8 cellular contexts compared by ENCODE assay signal in genomic region chr9:133148351-133149129, GRCh38. TPM values are rescaled to one million over a fixed set of nuclear protein-coding genes. Genes with fewer than 3 reads are reported as not detected.
DNase-seq lines count a peak whose midpoint lies in the region; ATAC-seq and TF ChIP-seq lines count a peak whose summit lies in the region.

No MANE protein-coding gene starts in this region.

- no peak for TF ChIP-seq POLR2A in gastrocnemius medialis (IDR thresholded peaks at IDR 0.05)

- peak overlapping the region; percentile 100 for H3K4me2 ChIP-seq in BLaER1

- H3K27ac ChIP-seq in BLaER1 (peak overlapping the region; percentile 99), right atrium auricular region (peak overlapping the region; percentile 89 to 93), gastrocnemius medialis (peak overlapping the region; percentile 82 to 94 (median 88))

- H3K9ac ChIP-seq in BLaER1 (peak overlapping the region; percentile 99), adipocyte (ENCODE audit: low read length) (peak overlapping the region; percentile 87)

- peaks cover 23% of the 10 kb centered on the region for H3K36me3 ChIP-seq in BLaER1
- H3K36me3 ChIP-seq in adipocyte (ENCODE audit: control insufficient read depth, insufficient read depth, low read length, severe bottlenecking), result no peaks in the 10 kb centered on the region
- H3K36me3 ChIP-seq in right atrium auricular region, result no peaks in the 10 kb centered on the region
- no peaks in the 10 kb centered on the region for H3K36me3 ChIP-seq in gastrocnemius medialis

- H4K20me1 ChIP-seq in BLaER1, result peaks cover 55% of the 10 kb centered on the region

- TF ChIP-seq CTCF in right atrium auricular region (IDR thresholded peaks at IDR 0.05) (no peak), gastrocnemius medialis (IDR thresholded peaks at IDR 0.05 in 4 of 5, conservative IDR thresholded peaks at IDR 0.05 in 1 of 5) (no peak)

- peak; percentile 10 for ATAC-seq in GM19035 (IDR thresholded peaks at IDR 0.05; ENCODE audit: unreplicated experiment)
- ATAC-seq in HG03354 (IDR thresholded peaks at IDR 0.05; ENCODE audit: poor library complexity, severe bottlenecking, unreplicated experiment), result peak; percentile 7
- peak; percentile 14 to 37 for ATAC-seq in gastrocnemius medialis

- peaks cover 71% of the 10 kb centered on the region for H3K4me1 ChIP-seq in BLaER1
- peaks cover 19% of the 10 kb centered on the region for H3K4me1 ChIP-seq in adipocyte (ENCODE audit: control insufficient read depth, insufficient read depth, low read length)
- H3K4me1 ChIP-seq in right atrium auricular region, result peaks cover 0 to 43% of the 10 kb centered on the region in 2 donors
- peaks cover 24 to 32% of the 10 kb centered on the region in 2 donors for H3K4me1 ChIP-seq in gastrocnemius medialis

- H3K9me3 ChIP-seq in BLaER1 (no peaks in the 10 kb centered on the region), adipocyte (ENCODE audit: control insufficient read depth, low read length) (no peaks in the 10 kb centered on the region), right atrium auricular region (no peaks in the 10 kb centered on the region), gastrocnemius medialis (no peaks in the 10 kb centered on the region)

- in situ Hi-C loops in SK-MEL-5 (cut with HindIII; ENCODE audit: low pct_unique_long_range_greater_than_20kb, low sequenced_read_pairs), result no loop called here
- in situ Hi-C loops in gastrocnemius medialis (cut with MboI; ENCODE audit: low sequenced_read_pairs in 4 of 4), result loop anchor here in 2 of 4 donors (5.0 to 10.0 kb wide), 2 partner anchors 41 to 124 kb away; no protein-coding TSS in a partner anchor

- intact Hi-C loops in gastrocnemius medialis (cut with DNase I; ENCODE audit: low total_unique reads), result loop anchor here (1.0 to 2.0 kb wide), 3 partner anchors 34 to 126 kb away; partner anchors contain the start of gene GTF3C5

- peak; percentile 8 for DNase-seq in SK-MEL-5 (ENCODE audit: low read depth, low spot score)
- peak; percentile 68 for DNase-seq in adipocyte (ENCODE audit: low read depth)
- no peak for DNase-seq in right atrium auricular region (ENCODE audit: low spot score)
- DNase-seq in gastrocnemius medialis, result peak in 1 of 2 donors; percentile 52
- no peak for DNase-seq in HPDE6-E6E7 (ENCODE audit: extremely low spot score)

- peak overlapping the region; percentile 96 for H3K4me3 ChIP-seq in BLaER1
- peak overlapping the region; percentile 85 for H3K4me3 ChIP-seq in adipocyte (ENCODE audit: low read length)
- H3K4me3 ChIP-seq in right atrium auricular region, result peak overlapping the region; percentile 65 to 69
- peak overlapping the region; percentile 67 to 79 (median 72) for H3K4me3 ChIP-seq in gastrocnemius medialis

- H3K27me3 ChIP-seq in BLaER1, result no peaks in the 10 kb centered on the region
- no peaks in the 10 kb centered on the region for H3K27me3 ChIP-seq in adipocyte (replicated peaks; ENCODE audit: control insufficient read depth, insufficient read depth, low read length)
- H3K27me3 ChIP-seq in right atrium auricular region, result no peaks in the 10 kb centered on the region
- H3K27me3 ChIP-seq in gastrocnemius medialis, result no peaks in the 10 kb centered on the region

RNA-seq across cellular contexts. Expression of gene GBGT1, which starts 15.2 kb away (rescaled TPM):
- not detected in 2 replicates for total RNA-seq in SK-MEL-5 (2014; rRNA removed; shearing (Covaris generic))
- polyA plus RNA-seq in SK-MEL-5 (2015; cell fraction: cytosol; rRNA removed), result not detected in 2 replicates
- polyA plus RNA-seq in SK-MEL-5 (2015; cell fraction: nucleus; rRNA removed), result 0.15 TPM in 1 of 2 replicates, not detected in the other
- total RNA-seq in right atrium auricular region (10 to 100 TPM; 15.5 to 16.8 TPM), gastrocnemius medialis (10 to 100 TPM in 1 of 4 donors, 1 to 10 TPM in 2, under 1 TPM in 1; 0.15 to 10.3 (median 5.6) TPM)

RNA-seq across cellular contexts. Expression of gene RALGDS, which starts 27.5 kb away (rescaled TPM):
- total RNA-seq in SK-MEL-5 (2014; rRNA removed; shearing (Covaris generic)), result 22.4 and 26.6 TPM in 2 replicates
- 29.7 and 39.0 TPM in 2 replicates for polyA plus RNA-seq in SK-MEL-5 (2015; cell fraction: cytosol; rRNA removed)
- polyA plus RNA-seq in SK-MEL-5 (2015; cell fraction: nucleus; rRNA removed), result 108 and 113 TPM in 2 replicates
- total RNA-seq in right atrium auricular region (10 to 100 TPM; 26.7 to 30.1 TPM), gastrocnemius medialis (10 to 100 TPM; 21.1 to 47.0 (median 36.9) TPM)

Comparison
In these comparisons a context has a peak if more than half of its experiments do, and no peak if none do; other contexts are left out.
1. DNase-seq: peak in SK-MEL-5 (single experiment) and adipocyte (single experiment); none in right atrium auricular region (single experiment) and HPDE6-E6E7 (single experiment).
2. Peak in every context shown above with its lines, with median percentiles within 50 percentile points of each other: H3K27ac ChIP-seq, H3K4me3 ChIP-seq and ATAC-seq.